ENCODE assay signal across 1 cellular context in the genomic region with DNA sequence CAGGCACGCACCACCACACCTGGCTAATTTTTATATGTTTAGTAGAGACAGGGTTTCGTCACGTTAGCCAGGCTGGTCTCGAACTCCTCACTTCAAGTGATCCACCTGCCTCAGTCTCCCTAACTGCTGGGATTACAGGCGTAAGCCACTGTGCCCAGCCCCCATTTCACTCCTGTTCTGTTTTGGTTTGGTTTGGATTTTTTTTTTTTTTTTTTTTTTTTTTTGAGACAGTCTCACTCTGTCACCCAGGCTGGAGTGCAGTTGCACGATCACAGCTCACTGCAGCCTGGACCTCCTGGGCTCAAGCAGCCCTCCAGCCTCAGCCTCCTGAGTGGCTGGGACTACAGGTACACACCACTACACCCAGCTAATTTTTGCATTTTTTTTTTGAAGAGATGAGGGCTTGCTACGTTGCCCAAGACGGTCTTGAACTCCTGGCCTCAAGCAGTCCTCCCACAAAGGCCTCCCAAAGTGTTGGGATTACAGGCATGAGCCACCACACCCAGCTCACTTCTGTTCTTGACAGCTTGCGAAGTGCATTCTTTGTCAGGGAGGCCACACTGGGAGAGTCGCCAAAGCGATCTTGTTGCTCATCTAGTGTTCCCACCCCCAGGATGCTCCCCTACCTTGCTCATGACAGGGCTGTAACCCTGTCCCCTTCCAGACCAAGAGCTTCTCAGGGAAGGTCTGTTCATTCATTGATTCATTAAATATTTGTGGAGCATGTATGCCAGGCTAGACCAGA.
TF ChIP-seq lines count a peak whose summit lies in the region.

No MANE protein-coding gene starts in this region.

TF ChIP-seq in HCT116, 20 proteins besides CTCF, POLR2A, EP300 and RAD21 (continued from another document):
- TF ChIP-seq FOSL1 (IDR thresholded peaks at IDR 0.05; ENCODE audit: low read depth) (no peak), TCF7L2 (IDR thresholded peaks at IDR 0.05; ENCODE audit: borderline replicate concordance, extremely low read depth, insufficient read depth, insufficient read length) (no peak), MAX (IDR thresholded peaks at IDR 0.05) (no peak), SIN3A (IDR thresholded peaks at IDR 0.05; ENCODE audit: low read depth) (no peak), CBX3 (IDR thresholded peaks at IDR 0.05; ENCODE audit: low read depth) (no peak), YY1 (IDR thresholded peaks at IDR 0.05; ENCODE audit: extremely low read depth, insufficient replicate concordance, low read depth, low read length) (no peak), CEBPB (IDR thresholded peaks at IDR 0.05; ENCODE audit: low read depth) (no peak), SP1 (IDR thresholded peaks at IDR 0.05; ENCODE audit: low read depth) (no peak), EZH2 (IDR thresholded peaks at IDR 0.05) (no peak), ELF1 (IDR thresholded peaks at IDR 0.05; ENCODE audit: borderline replicate concordance, low read depth) (no peak), JUND (IDR thresholded peaks at IDR 0.05) (no peak), ZFX (IDR thresholded peaks at IDR 0.05) (no peak), EZH2phosphoT487 (IDR thresholded peaks at IDR 0.05; ENCODE audit: borderline replicate concordance) (no peak), SRF (IDR thresholded peaks at IDR 0.05; ENCODE audit: low read depth) (no peak)
- TF ChIP-seq, protein P1, sequence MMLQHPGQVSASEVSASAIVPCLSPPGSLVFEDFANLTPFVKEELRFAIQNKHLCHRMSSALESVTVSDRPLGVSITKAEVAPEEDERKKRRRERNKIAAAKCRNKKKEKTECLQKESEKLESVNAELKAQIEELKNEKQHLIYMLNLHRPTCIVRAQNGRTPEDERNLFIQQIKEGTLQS (IDR thresholded peaks at IDR 0.05), result no peak
- TF ChIP-seq, protein P2, sequence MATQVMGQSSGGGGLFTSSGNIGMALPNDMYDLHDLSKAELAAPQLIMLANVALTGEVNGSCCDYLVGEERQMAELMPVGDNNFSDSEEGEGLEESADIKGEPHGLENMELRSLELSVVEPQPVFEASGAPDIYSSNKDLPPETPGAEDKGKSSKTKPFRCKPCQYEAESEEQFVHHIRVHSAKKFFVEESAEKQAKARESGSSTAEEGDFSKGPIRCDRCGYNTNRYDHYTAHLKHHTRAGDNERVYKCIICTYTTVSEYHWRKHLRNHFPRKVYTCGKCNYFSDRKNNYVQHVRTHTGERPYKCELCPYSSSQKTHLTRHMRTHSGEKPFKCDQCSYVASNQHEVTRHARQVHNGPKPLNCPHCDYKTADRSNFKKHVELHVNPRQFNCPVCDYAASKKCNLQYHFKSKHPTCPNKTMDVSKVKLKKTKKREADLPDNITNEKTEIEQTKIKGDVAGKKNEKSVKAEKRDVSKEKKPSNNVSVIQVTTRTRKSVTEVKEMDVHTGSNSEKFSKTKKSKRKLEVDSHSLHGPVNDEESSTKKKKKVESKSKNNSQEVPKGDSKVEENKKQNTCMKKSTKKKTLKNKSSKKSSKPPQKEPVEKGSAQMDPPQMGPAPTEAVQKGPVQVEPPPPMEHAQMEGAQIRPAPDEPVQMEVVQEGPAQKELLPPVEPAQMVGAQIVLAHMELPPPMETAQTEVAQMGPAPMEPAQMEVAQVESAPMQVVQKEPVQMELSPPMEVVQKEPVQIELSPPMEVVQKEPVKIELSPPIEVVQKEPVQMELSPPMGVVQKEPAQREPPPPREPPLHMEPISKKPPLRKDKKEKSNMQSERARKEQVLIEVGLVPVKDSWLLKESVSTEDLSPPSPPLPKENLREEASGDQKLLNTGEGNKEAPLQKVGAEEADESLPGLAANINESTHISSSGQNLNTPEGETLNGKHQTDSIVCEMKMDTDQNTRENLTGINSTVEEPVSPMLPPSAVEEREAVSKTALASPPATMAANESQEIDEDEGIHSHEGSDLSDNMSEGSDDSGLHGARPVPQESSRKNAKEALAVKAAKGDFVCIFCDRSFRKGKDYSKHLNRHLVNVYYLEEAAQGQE (IDR thresholded peaks at IDR 0.05; ENCODE audit: low read depth), result no peak
